ENCODE assay signal across 17 cellular contexts in the genomic region with DNA sequence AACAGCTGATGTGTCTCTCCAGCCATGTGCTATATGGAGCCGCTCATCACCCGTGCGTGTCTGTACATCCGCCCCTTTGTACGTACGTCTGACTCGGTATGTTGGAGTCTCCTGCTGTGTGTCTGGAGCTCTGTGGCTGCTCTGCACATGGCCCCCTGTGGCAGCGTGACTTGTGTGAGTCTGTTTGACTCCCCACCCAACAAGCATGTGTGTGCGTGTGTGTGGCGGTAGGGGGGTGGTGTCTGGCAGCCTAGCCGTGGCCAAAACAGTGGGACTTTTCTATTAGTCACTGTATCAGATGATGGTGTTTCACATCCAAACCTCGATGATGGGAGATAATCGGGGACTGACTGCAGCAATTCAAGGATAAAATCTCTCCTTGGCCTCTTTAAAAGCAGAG.
A peak's percentile ranks its signal among the peaks of the same experiment; 100 is the strongest.
DNase-seq lines count a peak whose midpoint lies in the region; ATAC-seq and TF ChIP-seq lines count a peak whose summit lies in the region.
"Had no signal": no experiment of that assay in that cellular context is flagged by ENCODE, and none has a peak within 500 bp of the region (broad histone marks: within the 10 kb centered on the region; RNA-seq: fewer than 3 reads in every experiment).

No MANE protein-coding gene starts in this region.

- no peak for ATAC-seq in GM21529 (IDR thresholded peaks at IDR 0.05; ENCODE audit: unreplicated experiment)

- H3K4me3 Mint-ChIP-seq in osteocyte (ENCODE audit: unreplicated experiment): no peak overlapping the region
- H3K4me3 Mint-ChIP-seq: activated naive CD8-positive, alpha-beta T cell; CD4-positive, CD25-positive, alpha-beta regulatory T cell; neural crest cell had no signal

- peak overlapping the region; percentile 56 for H3K27ac Mint-ChIP-seq in osteocyte (ENCODE audit: unreplicated experiment)
- H3K27ac Mint-ChIP-seq: activated naive CD8-positive, alpha-beta T cell; CD4-positive, CD25-positive, alpha-beta regulatory T cell had no signal

- H3K27me3 ChIP-seq in MG63: no peaks in the 10 kb centered on the region

- H3K27me3 Mint-ChIP-seq in osteocyte (ENCODE audit: unreplicated experiment): no peaks in the 10 kb centered on the region
- H3K27me3 Mint-ChIP-seq: activated naive CD8-positive, alpha-beta T cell; CD4-positive, CD25-positive, alpha-beta regulatory T cell had no signal

- H3K9me3 Mint-ChIP-seq in osteocyte (ENCODE audit: unreplicated experiment): no peaks in the 10 kb centered on the region
- H3K9me3 Mint-ChIP-seq: CD4-positive, CD25-positive, alpha-beta regulatory T cell; neural crest cell had no signal

- H3K36me3 Mint-ChIP-seq in osteocyte (ENCODE audit: unreplicated experiment): peaks cover 2% of the 10 kb centered on the region
- H3K36me3 Mint-ChIP-seq: activated naive CD8-positive, alpha-beta T cell; CD4-positive, CD25-positive, alpha-beta regulatory T cell had no signal

- TF ChIP-seq CTCF in AG09319 (IDR thresholded peaks at IDR 0.05; ENCODE audit: low read depth, low read length) (no peak), osteocyte (IDR thresholded peaks at IDR 0.05) (no peak)

- H3K4me1 Mint-ChIP-seq in osteocyte (ENCODE audit: unreplicated experiment): peaks cover 21% of the 10 kb centered on the region
- H3K4me1 Mint-ChIP-seq: CD4-positive, CD25-positive, alpha-beta regulatory T cell had no signal

- H3K36me3 ChIP-seq in MG63: no peaks in the 10 kb centered on the region
- H3K36me3 ChIP-seq: WERI-Rb-1 had no signal

- H3K9me3 ChIP-seq in MG63: no peaks in the 10 kb centered on the region

- H3K4me3 ChIP-seq in MG63: no peak overlapping the region

- DNase-seq in AG09319 (ENCODE audit: extremely low read depth, low read depth): peak; percentile 49
- peak; percentile 61 for DNase-seq in MG63
- DNase-seq in fibroblast of peridontal ligament (ENCODE audit: extremely low read depth): peak; percentile 55
- DNase-seq in osteocyte (ENCODE audit: extremely low spot score, unreplicated experiment): no peak
- DNase-seq in NCI-H526 (lab: John Stamatoyannopoulos, UW): no peak
- DNase-seq in GDM1 (lab: John Stamatoyannopoulos, UW): no peak
- no peak for DNase-seq in NCI-H748 treated with DMSO at 0.1 percent for 48 hours (lab: John Stamatoyannopoulos, UW)
- DNase-seq: activated CD8-positive, alpha-beta memory T cell treated with anti-CD3 and anti-CD28 coated beads, Interleukin-2, amount 50 U/mL, for 4 hours; CD4-positive, CD25-positive, alpha-beta regulatory T cell; dermis blood vessel endothelial cell; KG1; NCI-H187; SIG-M5; WERI-Rb-1 had no signal

Comparison
In these comparisons a context has a peak if more than half of its experiments do, and no peak if none do; other contexts are left out.
1. DNase-seq: peak in AG09319 (single experiment), MG63 (single experiment) and fibroblast of peridontal ligament (single experiment); none in osteocyte (single experiment), NCI-H526 (0 of 2), GDM1 (single experiment) and NCI-H748 treated with DMSO at 0.1 percent for 48 hours (single experiment).